9 cellular contexts compared by ENCODE assay signal in the genomic region with DNA sequence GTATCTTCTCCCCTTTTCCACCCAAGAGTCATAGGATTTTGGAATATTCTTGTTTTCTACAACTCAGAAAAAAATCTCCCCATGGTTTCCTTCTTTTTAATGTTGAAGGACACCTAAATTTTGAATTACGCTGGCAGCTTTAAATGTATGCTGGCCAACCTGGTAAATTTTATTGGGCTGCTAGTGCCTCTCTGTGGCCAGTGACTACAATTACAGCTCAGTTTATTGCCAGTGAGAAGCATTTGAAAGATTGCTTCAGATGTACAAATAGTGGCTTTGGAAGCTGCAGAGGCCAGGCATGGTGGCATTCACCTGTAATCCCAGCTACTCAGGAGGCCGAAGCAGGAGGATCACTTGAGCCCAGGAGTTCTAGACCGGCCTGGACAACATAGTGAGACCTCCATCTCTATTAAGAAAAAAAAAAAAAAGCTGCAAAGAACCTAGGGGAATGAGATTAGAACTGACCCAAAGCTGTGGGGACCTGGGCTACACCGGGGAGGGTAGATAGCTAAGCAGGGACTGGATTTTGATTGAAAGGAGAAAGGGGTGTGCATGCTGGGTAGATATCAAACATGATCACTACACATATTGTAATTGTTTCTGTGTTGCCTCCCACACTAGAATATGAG. TPM values are rescaled to one million over a fixed set of nuclear protein-coding genes. Genes with fewer than 3 reads are reported as not detected.
DNase-seq lines count a peak whose midpoint lies in the region; TF ChIP-seq lines count a peak whose summit lies in the region.
"Had no signal": no experiment of that assay in that cellular context is flagged by ENCODE, and none has a peak within 500 bp of the region (broad histone marks: within the 10 kb centered on the region; RNA-seq: fewer than 3 reads in every experiment).

No MANE protein-coding gene starts in this region.

- peaks cover 11% of the 10 kb centered on the region for H3K27me3 Mint-ChIP-seq in activated naive CD4-positive, alpha-beta T cell treated with anti-CD3 and anti-CD28 coated beads for 36 hours (ENCODE audit: low read depth)
- H3K27me3 Mint-ChIP-seq in glutamatergic neuron (ENCODE audit: unreplicated experiment), result peaks cover 1% of the 10 kb centered on the region
- H3K27me3 Mint-ChIP-seq in progenitor cell of endocrine pancreas, result peaks cover 35% of the 10 kb centered on the region

- H3K9me3 Mint-ChIP-seq in activated naive CD4-positive, alpha-beta T cell treated with anti-CD3 and anti-CD28 coated beads for 36 hours, result no peaks in the 10 kb centered on the region
- H3K9me3 Mint-ChIP-seq in glutamatergic neuron (ENCODE audit: unreplicated experiment) (no peaks in the 10 kb centered on the region), progenitor cell of endocrine pancreas (ENCODE audit: low read depth) (no peaks in the 10 kb centered on the region)

- H3K27ac Mint-ChIP-seq in activated naive CD4-positive, alpha-beta T cell treated with anti-CD3 and anti-CD28 coated beads for 36 hours, result no peak overlapping the region
- H3K27ac Mint-ChIP-seq in glutamatergic neuron (ENCODE audit: unreplicated experiment), result no peak overlapping the region
- no peak overlapping the region for H3K27ac Mint-ChIP-seq in progenitor cell of endocrine pancreas

- TF ChIP-seq CTCF in KMS-11 (conservative IDR thresholded peaks at IDR 0.05; ENCODE audit: low read depth, low read length) (peak; percentile 94), glutamatergic neuron (IDR thresholded peaks at IDR 0.05; ENCODE audit: partially characterized antibody, unreplicated experiment) (peak; percentile 60), progenitor cell of endocrine pancreas (IDR thresholded peaks at IDR 0.05; ENCODE audit: unreplicated experiment) (peak; percentile 77)

- no peak overlapping the region for H3K27ac ChIP-seq in KMS-11
- H3K27ac ChIP-seq: BLaER1 treated with 17β-estradiol and CSF1 and Interleukin-3, amounts not matched to agents 10 nM and 100 nM had no signal

- no peak overlapping the region for H3K4me2 ChIP-seq in KMS-11
- H3K4me2 ChIP-seq: BLaER1 treated with 17β-estradiol and CSF1 and Interleukin-3, amounts not matched to agents 10 nM and 100 nM had no signal

- no peak overlapping the region for H3K9ac ChIP-seq in KMS-11

- CTCF ChIA-PET in activated naive CD4-positive, alpha-beta T cell treated with anti-CD3 and anti-CD28 coated beads for 36 hours (lab: Charles Lee), result interaction anchor here (0.6 to 4.0 kb wide), 40 partner anchors 8 to 1997 kb away, joined by 3 to 59 read pairs (median 4); a partner anchor contains a TSS

- no peaks in the 10 kb centered on the region for H3K27me3 ChIP-seq in KMS-11 (ENCODE audit: insufficient read depth, low read depth)
- H3K27me3 ChIP-seq: BLaER1 treated with 17β-estradiol and CSF1 and Interleukin-3, amounts not matched to agents 10 nM and 100 nM had no signal

- H2AFZ ChIP-seq in KMS-11 (ENCODE audit: low read depth), result peak overlapping the region; percentile 1; the same call in 1 of the 2 replicates

- H4K20me1 ChIP-seq in KMS-11 (ENCODE audit: insufficient read depth), result no peaks in the 10 kb centered on the region
- H4K20me1 ChIP-seq: BLaER1 treated with 17β-estradiol and CSF1 and Interleukin-3, amounts not matched to agents 10 nM and 100 nM had no signal

- DNase-seq in NCI-H1417 (lab: John Stamatoyannopoulos, UW), result peak; percentile 51 to 82 (median 66)
- no peak for DNase-seq in NCI-H1417 treated with DMSO at 0.1 percent for 48 hours (lab: John Stamatoyannopoulos, UW)
- DNase-seq in H4 (ENCODE audit: low spot score), result peak; percentile 56
- peak; percentile 55 for DNase-seq in RPMI7951 (ENCODE audit: low read depth)
- DNase-seq in activated naive CD4-positive, alpha-beta T cell treated with anti-CD3 and anti-CD28 coated beads for 36 hours, result peak; percentile 65
- no peak for DNase-seq in glutamatergic neuron
- no peak for DNase-seq in progenitor cell of endocrine pancreas (ENCODE audit: low spot score, unreplicated experiment)

- H3K4me3 ChIP-seq in KMS-11 (IDR thresholded peaks at IDR 0.05; ENCODE audit: insufficient read depth, low read depth, low read length), result no peak overlapping the region
- H3K4me3 ChIP-seq: BLaER1 treated with 17β-estradiol and CSF1 and Interleukin-3, amounts not matched to agents 10 nM and 100 nM had no signal

- H3K4me1 ChIP-seq in KMS-11 (ENCODE audit: low read depth, poor library complexity, severe bottlenecking), result no peaks in the 10 kb centered on the region
- H3K4me1 ChIP-seq: BLaER1 treated with 17β-estradiol and CSF1 and Interleukin-3, amounts not matched to agents 10 nM and 100 nM had no signal

- no peak overlapping the region for H3K4me3 Mint-ChIP-seq in activated naive CD4-positive, alpha-beta T cell treated with anti-CD3 and anti-CD28 coated beads for 36 hours
- H3K4me3 Mint-ChIP-seq in glutamatergic neuron (ENCODE audit: unreplicated experiment), result no peak overlapping the region
- no peak overlapping the region for H3K4me3 Mint-ChIP-seq in progenitor cell of endocrine pancreas (ENCODE audit: low read depth)

- no peaks in the 10 kb centered on the region for H3K36me3 Mint-ChIP-seq in activated naive CD4-positive, alpha-beta T cell treated with anti-CD3 and anti-CD28 coated beads for 36 hours (ENCODE audit: low read depth)
- H3K36me3 Mint-ChIP-seq in glutamatergic neuron (ENCODE audit: unreplicated experiment) (no peaks in the 10 kb centered on the region), progenitor cell of endocrine pancreas (ENCODE audit: insufficient read depth) (no peaks in the 10 kb centered on the region)

- no peaks in the 10 kb centered on the region for H3K36me3 ChIP-seq in KMS-11 (ENCODE audit: insufficient read depth)
- H3K36me3 ChIP-seq: BLaER1 treated with 17β-estradiol and CSF1 and Interleukin-3, amounts not matched to agents 10 nM and 100 nM had no signal

- intact Hi-C loops in activated naive CD4-positive, alpha-beta T cell treated with anti-CD3 and anti-CD28 coated beads for 36 hours (cut with micrococcal nuclease), result loop anchor here (1.0 to 2.0 kb wide), 7 partner anchors 61 to 1014 kb away; a partner anchor contains a TSS

- no peaks in the 10 kb centered on the region for H3K79me2 ChIP-seq in KMS-11 (ENCODE audit: insufficient read depth, low read depth)

- H3K4me1 Mint-ChIP-seq in activated naive CD4-positive, alpha-beta T cell treated with anti-CD3 and anti-CD28 coated beads for 36 hours (ENCODE audit: low read depth), result no peaks in the 10 kb centered on the region
- H3K4me1 Mint-ChIP-seq in glutamatergic neuron (ENCODE audit: low read depth, unreplicated experiment) (no peaks in the 10 kb centered on the region), progenitor cell of endocrine pancreas (ENCODE audit: low read depth) (no peaks in the 10 kb centered on the region)

RNA-seq across cellular contexts. Expression of a gene that starts 7.6 kb away (rescaled TPM):
- 22.0 and 24.4 TPM in 2 replicates for total RNA-seq in H4 (2014; rRNA removed; shearing (Covaris generic))
- 5.0 and 17.6 TPM in 2 replicates for total RNA-seq in RPMI7951 (2014; rRNA removed; shearing (Covaris generic))
- total RNA-seq in activated naive CD4-positive, alpha-beta T cell treated with anti-CD3 and anti-CD28 coated beads for 36 hours, result 10 to 100 TPM; 76.3 to 80.3 TPM
- total RNA-seq in glutamatergic neuron (ENCODE audit: unreplicated experiment) (66.1 TPM), progenitor cell of endocrine pancreas (52.5 and 54.0 TPM in 2 replicates)

Comparison
In these comparisons a context has a peak if more than half of its experiments do, and no peak if none do; other contexts are left out.
1. DNase-seq: peak in NCI-H1417 (3 of 3), H4 (single experiment), RPMI7951 (single experiment) and activated naive CD4-positive, alpha-beta T cell treated with anti-CD3 and anti-CD28 coated beads for 36 hours (single experiment); none in NCI-H1417 treated with DMSO at 0.1 percent for 48 hours (single experiment), glutamatergic neuron (single experiment) and progenitor cell of endocrine pancreas (single experiment).
2. Peak in every context shown above with its lines, with median percentiles within 50 percentile points of each other: CTCF ChIP-seq.